In genomic region chr16:57576429-57576870, GRCh38 we compare ENCODE assay signal across 8 cellular contexts.
DNase-seq lines count a peak whose midpoint lies in the region; ATAC-seq and TF ChIP-seq lines count a peak whose summit lies in the region.

No MANE protein-coding gene starts in this region.

- ATAC-seq in HG02870 (IDR thresholded peaks at IDR 0.05; ENCODE audit: unreplicated experiment) (peak; percentile 72), HG03520 (IDR thresholded peaks at IDR 0.05; ENCODE audit: unreplicated experiment) (no peak)

- peak; percentile 100 for TF ChIP-seq CTCF in GM12865 (IDR thresholded peaks at IDR 0.05; ENCODE audit: insufficient read depth, low read depth, low read length, missing control alignments)
- TF ChIP-seq CTCF in cardiac fibroblast (IDR thresholded peaks at IDR 0.05; ENCODE audit: low read depth, low read length): peak; percentile 99

- DNase-seq in GM12865 (ENCODE audit: low read depth): peak; percentile 88
- DNase-seq in NCI-H2227 treated with DMSO at 0.1 percent for 48 hours (lab: John Stamatoyannopoulos, UW): peak; percentile 39
- DNase-seq in activated CD4-positive, CD25-positive, alpha-beta regulatory T cell (lab: John Stamatoyannopoulos, UW): peak; percentile 44 to 73 (median 58)
- DNase-seq in cardiac fibroblast (ENCODE audit: low read depth in 2 of 2): peak; percentile 74 to 75
- DNase-seq in left kidney (ENCODE audit: low read depth, low spot score): peak; percentile 90
- peak; percentile 87 for DNase-seq in stimulated activated CD4-positive, alpha-beta T cell treated with anti-CD3 and anti-CD28 coated beads, Interleukin-4, amount 100 ng/mL, for 24 hours

- H3K4me3 ChIP-seq in GM12865 (ENCODE audit: low read depth, low read length) (no peak overlapping the region), cardiac fibroblast (replicated peaks in 1 of 2; ENCODE audit: low read depth in 2 of 2, low read length in 2 of 2) (no peak overlapping the region)

Comparison
In these comparisons a context has a peak if more than half of its experiments do, and no peak if none do; other contexts are left out.
1. DNase-seq: peak in every context shown above with its lines; median percentile 90 in left kidney; 88 in GM12865; 87 in stimulated activated CD4-positive, alpha-beta T cell treated with anti-CD3 and anti-CD28 coated beads, Interleukin-4, amount 100 ng/mL, for 24 hours; 74 in cardiac fibroblast; 58 in activated CD4-positive, CD25-positive, alpha-beta regulatory T cell; 39 in NCI-H2227 treated with DMSO at 0.1 percent for 48 hours.